ENCODE assay signal across 23 cellular contexts in genomic region chr2:120984452-120985173, GRCh38.
"Had no signal": no experiment of that assay in that cellular context is flagged by ENCODE, and none has a peak within 500 bp of the region (broad histone marks: within the 10 kb centered on the region; RNA-seq: fewer than 3 reads in every experiment).

No MANE protein-coding gene starts in this region.

- DNase-seq: activated CD4-positive, alpha-beta T cell treated with anti-CD3 and anti-CD28 coated beads, Interleukin-2, amount 10 ng/mL, durations not matched to agents 24 days and 14 days; activated CD4-positive, alpha-beta T cell treated with anti-CD3 and anti-CD28 coated beads, Interleukin-2, amount 50 U/mL, for 48 hours; activated CD4-positive, CD25-positive, alpha-beta regulatory T cell treated with anti-CD3 and anti-CD28 coated beads, Interleukin-2, amount 50 U/mL, for 72 hours; activated CD8-positive, alpha-beta memory T cell treated with anti-CD3 and anti-CD28 coated beads, Interleukin-2, amount 10 ng/mL, durations not matched to agents 7 days and 5 days; activated naive CD4-positive, alpha-beta T cell; activated T-cell treated with anti-CD3 and anti-CD28 coated beads, Interleukin-2, amount 50 U/mL, for 48 hours; NCI-H1092; NCI-H1417 treated with DMSO at 0.1 percent for 48 hours; NCI-H1694 treated with DMSO at 0.1 percent for 48 hours; NCI-H2029 treated with DMSO at 0.1 percent for 48 hours; NCI-H526 treated with DMSO at 0.1 percent for 48 hours; NCI-H82; Right ventricle myocardium superior; RPMI8226; T-helper 17 cell; T-helper 9 cell had no signal

- H3K4me1 Mint-ChIP-seq: activated CD4-positive, alpha-beta T cell treated with anti-CD3 and anti-CD28 coated beads, Interleukin-2, amount 10 ng/mL, durations not matched to agents 24 days and 14 days; activated CD8-positive, alpha-beta memory T cell treated with anti-CD3 and anti-CD28 coated beads, Interleukin-2, amount 10 ng/mL, durations not matched to agents 7 days and 5 days; activated naive CD4-positive, alpha-beta T cell treated with anti-CD3 and anti-CD28 coated beads, Interleukin-2, amount 50 U/mL, for 24 hours; T-helper 17 cell had no signal

- ATAC-seq: activated CD8-positive, alpha-beta memory T cell treated with anti-CD3 and anti-CD28 coated beads, Interleukin-2, amount 10 ng/mL, durations not matched to agents 7 days and 5 days; body of pancreas; T-helper 17 cell; WTC11 had no signal

- H3K9me3 ChIP-seq: body of pancreas, SJSA1 had no signal

- H3K4me3 ChIP-seq: body of pancreas, cardiac muscle cell, SJSA1 had no signal

- H3K36me3 Mint-ChIP-seq: activated CD8-positive, alpha-beta memory T cell treated with anti-CD3 and anti-CD28 coated beads, Interleukin-2, amount 10 ng/mL, durations not matched to agents 7 days and 5 days; activated naive CD4-positive, alpha-beta T cell treated with anti-CD3 and anti-CD28 coated beads, Interleukin-2, amount 50 U/mL, for 24 hours had no signal

- H3K9me3 Mint-ChIP-seq: activated CD4-positive, alpha-beta T cell treated with anti-CD3 and anti-CD28 coated beads, Interleukin-2, amount 10 ng/mL, durations not matched to agents 24 days and 14 days; activated naive CD4-positive, alpha-beta T cell treated with anti-CD3 and anti-CD28 coated beads, Interleukin-2, amount 50 U/mL, for 24 hours; activated T-helper 2 cell treated with anti-CD3 and anti-CD28 coated beads, Interferon-gamma antibody, Interleukin-2, Interleukin-4, amounts not matched to agents 10 μg/mL and 5 μg/mL and 100 μg/mL, durations not matched to agents 14 hours and 24 hours and 36 hours; WTC11 had no signal

- H3K4me3 Mint-ChIP-seq: activated CD4-positive, alpha-beta T cell treated with anti-CD3 and anti-CD28 coated beads, Interleukin-2, amount 10 ng/mL, durations not matched to agents 24 days and 14 days; activated CD8-positive, alpha-beta memory T cell treated with anti-CD3 and anti-CD28 coated beads, Interleukin-2, amount 10 ng/mL, durations not matched to agents 7 days and 5 days; activated naive CD4-positive, alpha-beta T cell treated with anti-CD3 and anti-CD28 coated beads, Interleukin-2, amount 50 U/mL, for 24 hours; T-helper 17 cell; WTC11 had no signal

- H3K27me3 ChIP-seq: body of pancreas, cardiac muscle cell, SJSA1 had no signal

- H3K4me1 ChIP-seq: body of pancreas, SJSA1 had no signal

- H3K27ac ChIP-seq: body of pancreas, cardiac muscle cell, KMS-11, SJSA1 had no signal

- H3K27me3 Mint-ChIP-seq: activated CD4-positive, alpha-beta T cell treated with anti-CD3 and anti-CD28 coated beads, Interleukin-2, amount 10 ng/mL, durations not matched to agents 24 days and 14 days; activated CD8-positive, alpha-beta memory T cell treated with anti-CD3 and anti-CD28 coated beads, Interleukin-2, amount 10 ng/mL, durations not matched to agents 7 days and 5 days; activated naive CD4-positive, alpha-beta T cell treated with anti-CD3 and anti-CD28 coated beads, Interleukin-2, amount 50 U/mL, for 24 hours had no signal

- H3K27ac Mint-ChIP-seq: activated CD4-positive, alpha-beta T cell treated with anti-CD3 and anti-CD28 coated beads, Interleukin-2, amount 10 ng/mL, durations not matched to agents 24 days and 14 days; activated CD8-positive, alpha-beta memory T cell treated with anti-CD3 and anti-CD28 coated beads, Interleukin-2, amount 10 ng/mL, durations not matched to agents 7 days and 5 days; activated naive CD4-positive, alpha-beta T cell treated with anti-CD3 and anti-CD28 coated beads, Interleukin-2, amount 50 U/mL, for 24 hours; activated T-helper 2 cell treated with anti-CD3 and anti-CD28 coated beads, Interferon-gamma antibody, Interleukin-2, Interleukin-4, amounts not matched to agents 10 μg/mL and 5 μg/mL and 100 μg/mL, durations not matched to agents 14 hours and 24 hours and 36 hours; T-helper 17 cell; WTC11 had no signal
